Comparison of ENCODE assay signal across 32 cellular contexts in genomic region chr4:20904966-20905365, GRCh38.
"Had no signal": no experiment of that assay in that cellular context is flagged by ENCODE, and none has a peak within 500 bp of the region (broad histone marks: within the 10 kb centered on the region; RNA-seq: fewer than 3 reads in every experiment).

No MANE protein-coding gene starts in this region.

- ATAC-seq: activated naive CD4-positive, alpha-beta T cell treated with anti-CD3 and anti-CD28 coated beads, Interleukin-2, amount 50 U/mL, for 72 hours; activated naive CD8-positive, alpha-beta T cell treated with anti-CD3 and anti-CD28 coated beads, Interleukin-2, amount 50 U/mL, for 24 hours; activated T-cell treated with anti-CD3 and anti-CD28 coated beads, Interleukin-2, amount 50 U/mL, for 4 hours; activated T-cell treated with anti-CD3 and anti-CD28 coated beads, Interleukin-2, amount 50 U/mL, for 72 hours; activated T-helper 17 cell treated with anti-CD3 and anti-CD28 coated beads, Interleukin-2, amount 50 U/mL, for 72 hours; body of pancreas had no signal

- H3K9me3 ChIP-seq: adrenal gland, body of pancreas, breast epithelium had no signal

- H3K4me1 ChIP-seq: adrenal gland, ascending aorta, body of pancreas, breast epithelium had no signal

- H3K4me3 ChIP-seq: adrenal gland, ascending aorta, body of pancreas, breast epithelium, cardiac muscle cell had no signal

- H3K27me3 ChIP-seq: adrenal gland, ascending aorta, body of pancreas, brain microvascular endothelial cell, breast epithelium, cardiac muscle cell had no signal

- H3K27ac ChIP-seq: adrenal gland, ascending aorta, body of pancreas, brain microvascular endothelial cell, breast epithelium, cardiac muscle cell had no signal

- DNase-seq: activated effector memory CD4-positive, alpha-beta T cell treated with anti-CD3 and anti-CD28 coated beads, Interleukin-2, amount 50 U/mL, for 16 hours; activated effector memory CD4-positive, alpha-beta T cell treated with Interleukin-2 at 50 U/mL for 16 hours; activated gamma-delta T cell; activated gamma-delta T cell treated with Interleukin-2 at 50 U/mL for 16 hours; activated naive CD4-positive, alpha-beta T cell; activated naive CD4-positive, alpha-beta T cell treated with anti-CD3 and anti-CD28 coated beads for 36 hours; activated naive CD4-positive, alpha-beta T cell treated with anti-CD3 and anti-CD28 coated beads, Interleukin-2, amount 10 ng/mL, durations not matched to agents 7 days and 5 days; activated naive CD4-positive, alpha-beta T cell treated with anti-CD3 and anti-CD28 coated beads, Interleukin-2, amount 50 U/mL, for 16 hours; activated naive CD4-positive, alpha-beta T cell treated with Interleukin-2 at 50 U/mL for 16 hours; activated naive CD8-positive, alpha-beta T cell treated with anti-CD3 and anti-CD28 coated beads for 36 hours; activated naive CD8-positive, alpha-beta T cell treated with anti-CD3 and anti-CD28 coated beads, Interleukin-2, amount 10 ng/mL, durations not matched to agents 7 days and 5 days; activated naive CD8-positive, alpha-beta T cell treated with anti-CD3 and anti-CD28 coated beads, Interleukin-2, amount 50 U/mL, for 24 hours; activated T-cell treated with anti-CD3 and anti-CD28 coated beads, Interleukin-2, amount 50 U/mL, for 1 hour; activated T-cell treated with anti-CD3 and anti-CD28 coated beads, Interleukin-2, amount 50 U/mL, for 24 hours; activated T-cell treated with anti-CD3 and anti-CD28 coated beads, Interleukin-2, amount 50 U/mL, for 4 hours; activated T-cell treated with anti-CD3 and anti-CD28 coated beads, Interleukin-2, amount 50 U/mL, for 48 hours; activated T-cell treated with anti-CD3 and anti-CD28 coated beads, Interleukin-2, amount 50 U/mL, for 72 hours; adrenal gland; amniotic stem cell; amygdala; anterior cingulate cortex; aorta; body of pancreas; brain microvascular endothelial cell; caudate nucleus; central memory CD4-positive, alpha-beta T cell; cerebellar nuclear complex had no signal

- H3K36me3 ChIP-seq: adrenal gland, ascending aorta, brain microvascular endothelial cell, breast epithelium, cardiac muscle cell had no signal
